ENCODE assay signal across 8 cellular contexts in genomic region chr9:61862431-61862971, GRCh38.
DNase-seq lines count a peak whose midpoint lies in the region; ATAC-seq and TF ChIP-seq lines count a peak whose summit lies in the region.
"Not testable (repeated sequence)": the region's sequence is repeated elsewhere in the genome, so short reads cannot be mapped to it uniquely, and the experiment has no call there.

No MANE protein-coding gene starts in this region.

- H3K27me3 Mint-ChIP-seq in HFFc6 (ENCODE audit: insufficient read depth); activated T-cell treated with anti-CD3 and anti-CD28 coated beads, Interleukin-2, amount 50 U/mL, for 4 hours (ENCODE audit: low read depth): not testable (repeated sequence)

- not testable (repeated sequence) for H3K4me1 ChIP-seq in left lung, psoas muscle, tibial artery

- ATAC-seq in activated T-cell treated with anti-CD3 and anti-CD28 coated beads, Interleukin-2, amount 50 U/mL, for 4 hours = peak in 1 of 2 donors; percentile 47
- ATAC-seq in left lung = peak; percentile 39
- ATAC-seq in psoas muscle = not testable (repeated sequence)

- 19 to 34% (median 24%) methylated on average over 10 to 11 of the region's 29 CpGs for WGBS in psoas muscle, 3 donors

- H3K9me3 Mint-ChIP-seq in HFFc6; activated T-cell treated with anti-CD3 and anti-CD28 coated beads, Interleukin-2, amount 50 U/mL, for 4 hours: not testable (repeated sequence)

- H3K4me1 Mint-ChIP-seq in HFFc6 (ENCODE audit: low read depth); activated T-cell treated with anti-CD3 and anti-CD28 coated beads, Interleukin-2, amount 50 U/mL, for 4 hours (ENCODE audit: low read depth): not testable (repeated sequence)

- H3K4me3 Mint-ChIP-seq in HFFc6; activated T-cell treated with anti-CD3 and anti-CD28 coated beads, Interleukin-2, amount 50 U/mL, for 4 hours: not testable (repeated sequence)

- intact Hi-C loops in left lung (cut with DNase I); psoas muscle (cut with DNase I); tibial artery (cut with DNase I; ENCODE audit: low total_unique reads): not testable (repeated sequence)

- H3K4me3 ChIP-seq in left lung, psoas muscle: not testable (repeated sequence)
- H3K4me3 ChIP-seq in tibial artery = peak overlapping the region in 1 of 2 donors; percentile 26

- H3K9me3 ChIP-seq in left lung, psoas muscle, tibial artery: not testable (repeated sequence)

- not testable (repeated sequence) for H3K27me3 ChIP-seq in left lung; psoas muscle (ENCODE audit: insufficient read depth in 3 of 3, low read length in 2 of 3); tibial artery

- H3K36me3 ChIP-seq in left lung; psoas muscle (ENCODE audit: insufficient read depth in 1 of 2, low read depth in 1 of 2); tibial artery: not testable (repeated sequence)

- DNase-seq in HFFc6 = peak; percentile 0
- DNase-seq in activated CD4-positive, alpha-beta T cell treated with anti-CD3 and anti-CD28 coated beads for 48 hours = peak; percentile 70
- DNase-seq in activated T-cell treated with anti-CD3 and anti-CD28 coated beads, Interleukin-2, amount 50 U/mL, for 4 hours = peak; percentile 65
- DNase-seq in central memory CD4-positive, alpha-beta T cell = peak; percentile 36
- DNase-seq in left lung = peak; percentile 84 to 91
- DNase-seq in psoas muscle = peak; percentile 66 to 88
- DNase-seq in stimulated activated CD4-positive, alpha-beta T cell treated with anti-CD3 and anti-CD28 coated beads, TNF-alpha, amount 100 ng/mL, for 48 hours (ENCODE audit: low read depth in 3 of 3) = peak; percentile 12 to 35 (median 34)
- peak; percentile 76 to 92 for DNase-seq in tibial artery

- not testable (repeated sequence) for TF ChIP-seq CTCF in HFFc6 (IDR thresholded peaks at IDR 0.05); left lung (IDR thresholded peaks at IDR 0.05); psoas muscle (IDR thresholded peaks at IDR 0.05); tibial artery (IDR thresholded peaks at IDR 0.05)

- not testable (repeated sequence) for H3K36me3 Mint-ChIP-seq in HFFc6 (ENCODE audit: low read depth); activated T-cell treated with anti-CD3 and anti-CD28 coated beads, Interleukin-2, amount 50 U/mL, for 4 hours (ENCODE audit: insufficient read depth)

- H3K27ac Mint-ChIP-seq in HFFc6 = not testable (repeated sequence)

- not testable (repeated sequence) for H3K27ac ChIP-seq in left lung, psoas muscle, tibial artery

Comparison
In these comparisons a context has a peak if more than half of its experiments do, and no peak if none do; other contexts are left out.
1. DNase-seq: peak in every context shown above with its lines; median percentile 88 in left lung; 84 in tibial artery; 77 in psoas muscle; 70 in activated CD4-positive, alpha-beta T cell treated with anti-CD3 and anti-CD28 coated beads for 48 hours; 65 in activated T-cell treated with anti-CD3 and anti-CD28 coated beads, Interleukin-2, amount 50 U/mL, for 4 hours; 36 in central memory CD4-positive, alpha-beta T cell; 34 in stimulated activated CD4-positive, alpha-beta T cell treated with anti-CD3 and anti-CD28 coated beads, TNF-alpha, amount 100 ng/mL, for 48 hours; 0 in HFFc6.